1 cellular context compared by ENCODE assay signal in genomic region chr9:111910428-111910827, GRCh38.
TF ChIP-seq lines count a peak whose summit lies in the region.

No MANE protein-coding gene starts in this region.

TF ChIP-seq in IMR-90, 13 proteins besides CTCF, POLR2A, EP300 and RAD21 (continued from another document):
- no peak for TF ChIP-seq USF2 (IDR thresholded peaks at IDR 0.05; ENCODE audit: low read depth, low read length)
